Comparison of ENCODE assay signal across 14 cellular contexts in genomic region chr20:45827030-45827652, GRCh38. TPM values are rescaled to one million over a fixed set of nuclear protein-coding genes. Genes with fewer than 3 reads are reported as not detected.
DNase-seq lines count a peak whose midpoint lies in the region; ATAC-seq, FAIRE-seq and TF ChIP-seq lines count a peak whose summit lies in the region.
"Had no signal": no experiment of that assay in that cellular context is flagged by ENCODE, and none has a peak within 500 bp of the region (broad histone marks: within the 10 kb centered on the region; RNA-seq: fewer than 3 reads in every experiment).

TSS of gene TNNC2 (minus strand) at chr20:45827312. CDS start at chr20:45827248, 64 bp downstream.

- no TSS peak for BruUV-seq in K562 (replicated peaks; lab: Mats Ljungman, UMichigan)

- peaks cover 38% of the 10 kb centered on the region for H3K4me1 ChIP-seq in HUES6 (ENCODE audit: control insufficient read depth, insufficient read depth, low read length)
- H3K4me1 ChIP-seq in K562 (replicated peaks in 1 of 2; ENCODE audit: control insufficient read depth in 2 of 2, insufficient read depth in 2 of 2, low read length in 2 of 2) = peaks cover 14 to 32% of the 10 kb centered on the region in 2 experiments; a peak in 4 of 5 replicates
- peaks cover 15% of the 10 kb centered on the region for H3K4me1 ChIP-seq in mesodermal cell (ENCODE audit: control insufficient read depth, insufficient read depth, low read length, poor library complexity, severe bottlenecking)
- peaks cover 17 to 47% (median 30%) of the 10 kb centered on the region in 4 donors for H3K4me1 ChIP-seq in stomach
- H3K4me1 ChIP-seq in breast epithelium = peaks cover 0 to 4% of the 10 kb centered on the region in 2 donors

- H2AFZ ChIP-seq in K562 (ENCODE audit: low read depth, low read length) = peak within 1 kb of the TSS; percentile 53; the same call in 1 of the 2 replicates

- H3K4me3 ChIP-seq in HUES6 (ENCODE audit: low read depth, low read length) = no peak within 1 kb of the TSS
- no peak within 1 kb of the TSS for H3K4me3 ChIP-seq in K562
- no peak within 1 kb of the TSS for H3K4me3 ChIP-seq in mesodermal cell (ENCODE audit: extremely low read depth, insufficient read depth, low read length, poor library complexity, severe bottlenecking)
- H3K4me3 ChIP-seq in stomach = no peak within 1 kb of the TSS
- H3K4me3 ChIP-seq in breast epithelium = no peak within 1 kb of the TSS
- H3K4me3 ChIP-seq: SJSA1 had no signal

- H3K9me3 ChIP-seq in HUES6 (ENCODE audit: control insufficient read depth, insufficient read depth, low read depth, low read length) = no peaks in the 10 kb centered on the region
- H3K9me3 ChIP-seq in K562 (replicated peaks; ENCODE audit: control insufficient read depth, insufficient read depth, low read depth, low read length) = no peaks in the 10 kb centered on the region
- H3K9me3 ChIP-seq in mesodermal cell (ENCODE audit: control insufficient read depth, low read length) = no peaks in the 10 kb centered on the region
- no peaks in the 10 kb centered on the region for H3K9me3 ChIP-seq in stomach
- H3K9me3 ChIP-seq in breast epithelium = no peaks in the 10 kb centered on the region
- H3K9me3 ChIP-seq: SJSA1 had no signal

- H3K9ac ChIP-seq in HUES6 (ENCODE audit: low read length) (peak within 1 kb of the TSS; percentile 12), K562 (ENCODE audit: insufficient read depth in 1 of 2, low read depth in 2 of 2, low read length in 2 of 2) (peak within 1 kb of the TSS in 1 of 2 experiments; percentile 10; a peak in 2 of 4 replicates)

- no peak for ATAC-seq in K562

- H3K79me2 ChIP-seq in K562 (ENCODE audit: control insufficient read depth, insufficient read depth, low read length) = no peaks in the 10 kb centered on the region

- intact Hi-C loops in K562 (cut with micrococcal nuclease) (no loop called here), stomach (cut with DNase I; ENCODE audit: low total_unique reads) (no loop called here), breast epithelium (cut with DNase I; ENCODE audit: low total_unique reads) (no loop called here)

- H4K20me1 ChIP-seq in K562 (replicated peaks; ENCODE audit: control insufficient read depth, insufficient read depth, low read length) = no peaks in the 10 kb centered on the region

- H3K27me3 ChIP-seq in HUES6 (ENCODE audit: control insufficient read depth, insufficient read depth, low read length) (peaks cover 19% of the 10 kb centered on the region), K562 (ENCODE audit: control insufficient read depth in 2 of 2, insufficient read depth in 2 of 2, low read length in 2 of 2) (peaks cover 0 to 4% of the 10 kb centered on the region in 2 experiments; a peak in 1 of 5 replicates), stomach (peaks cover 0 to 28% (median 22%) of the 10 kb centered on the region in 3 donors), breast epithelium (peaks cover 0 to 17% of the 10 kb centered on the region in 2 donors)

- no peak for FAIRE-seq in K562 (lab: Jason Lieb, UNC)
- FAIRE-seq: TTC549 had no signal

- WGBS in K562 (ENCODE audit: insufficient coverage, low coverage, missing lambda C conversion rate) = 41% methylated on average over 8 of the region's 8 CpGs
- WGBS in mesodermal cell (ENCODE audit: insufficient coverage in 2 of 2), 2 experiments = 88 to 98% methylated on average over 5 to 7 of the region's 8 CpGs
- WGBS in stomach, 5 donors = 80 to 88% (median 85%) methylated on average over 8 of the region's 8 CpGs

- POLR2A ChIA-PET in K562 (lab: Yijun Ruan, JAX) = interaction anchor here (0.6 to 0.7 kb wide), 3 partner anchors 63 to 125 kb away, joined by 3 read pairs; no protein-coding TSS in a partner anchor

- in situ Hi-C loops in K562 (cut with MboI) = no loop called here

- TF ChIP-seq EP300 in K562 (IDR thresholded peaks at IDR 0.05; ENCODE audit: low read length) = no peak
- TF ChIP-seq EP300 in stomach (IDR thresholded peaks at IDR 0.05) = no peak

- TF ChIP-seq POLR2A in K562 (conservative IDR thresholded peaks at IDR 0.05) (no peak), stomach (IDR thresholded peaks at IDR 0.05) (no peak), breast epithelium (IDR thresholded peaks at IDR 0.05) (no peak)

- TF ChIP-seq RAD21 in K562 (CRISPR knock-in tag; conservative IDR thresholded peaks at IDR 0.05 in 1 of 2, IDR thresholded peaks at IDR 0.05 in 1 of 2) = no peak

- no peaks in the 10 kb centered on the region for H3K36me3 ChIP-seq in HUES6 (ENCODE audit: control insufficient read depth, insufficient read depth, low read length)
- no peaks in the 10 kb centered on the region for H3K36me3 ChIP-seq in K562 (ENCODE audit: control insufficient read depth, insufficient read depth, low read length)
- no peaks in the 10 kb centered on the region for H3K36me3 ChIP-seq in mesodermal cell (ENCODE audit: control insufficient read depth, insufficient read depth, low read length)
- no peaks in the 10 kb centered on the region for H3K36me3 ChIP-seq in stomach
- no peaks in the 10 kb centered on the region for H3K36me3 ChIP-seq in breast epithelium
- H3K36me3 ChIP-seq: SJSA1 had no signal

- TF ChIP-seq CTCF in K562 (IDR thresholded peaks at IDR 0.05 in 2 of 3, conservative IDR thresholded peaks at IDR 0.05 in 1 of 3; ENCODE audit: insufficient read depth in 2 of 3, low read depth in 1 of 3, low read length in 3 of 3) = no peak
- no peak for TF ChIP-seq CTCF in stomach (IDR thresholded peaks at IDR 0.05)
- TF ChIP-seq CTCF in breast epithelium (IDR thresholded peaks at IDR 0.05) = no peak

- CTCF ChIA-PET in K562 (lab: Yijun Ruan, JAX; ENCODE audit: low intra/inter-chr PET ratio) = no interaction called here

- no peak within 1 kb of the TSS for H3K4me2 ChIP-seq in K562 (ENCODE audit: insufficient read depth, low read length)

- no peaks in the 10 kb centered on the region for H3K9me1 ChIP-seq in K562 (ENCODE audit: control insufficient read depth, insufficient read depth, low read length)

- H3K27ac ChIP-seq in HUES6 (ENCODE audit: low read depth, low read length) (no peak within 1 kb of the TSS), K562 (ENCODE audit: extremely low read depth, low read depth, low read length) (no peak within 1 kb of the TSS), mesodermal cell (ENCODE audit: low read depth, low read length, severe bottlenecking) (peak within 1 kb of the TSS; percentile 74), stomach (peak within 1 kb of the TSS in 4 of 5 donors; percentile 24 to 75 (median 52)), breast epithelium (peak within 1 kb of the TSS in 1 of 2 donors; percentile 63)
- H3K27ac ChIP-seq: SJSA1 had no signal

- DNase-seq in K562 (ENCODE audit: extremely low read depth in 1 of 4, low spot score in 3 of 4) = no peak
- no peak for DNase-seq in stomach
- DNase-seq in breast epithelium (ENCODE audit: low spot score in 2 of 2) = no peak
- DNase-seq in stimulated activated CD4-positive, alpha-beta T cell treated with anti-CD3 and anti-CD28 coated beads, Interleukin-4, amount 100 ng/mL, for 4 hours = no peak
- DNase-seq in stimulated activated CD4-positive, alpha-beta T cell treated with anti-CD3 and anti-CD28 coated beads, Interleukin-2, amount 100 ng/mL, for 24 hours = no peak
- no peak for DNase-seq in kidney glomerular epithelial cell (lab: John Stamatoyannopoulos, UW)
- DNase-seq: activated CD4-positive, alpha-beta T cell treated with anti-CD3 and anti-CD28 coated beads, Interleukin-2, amount 50 U/mL, for 48 hours; amniotic stem cell; NCI-H1092; stimulated activated naive CD4-positive, alpha-beta T cell treated with Interleukin-2 at 50 U/mL for 16 hours had no signal

TF ChIP-seq in K562, 482 proteins besides CTCF, POLR2A, EP300 and RAD21:
- no peak for TF ChIP-seq PHB2 (IDR thresholded peaks at IDR 0.05; ENCODE audit: low read depth)

RNA-seq across cellular contexts. Expression of gene TNNC2, which starts in this region (rescaled TPM):
- total RNA-seq in K562 (2011; cell fraction: chromatin; rRNA removed; ENCODE audit: low replicate concordance) = not detected in 2 replicates
- not detected in 2 replicates for total RNA-seq in K562 (2011; cell fraction: nucleolus; rRNA removed)
- not detected in 2 replicates for total RNA-seq in K562 (2011; cell fraction: nucleoplasm; rRNA removed)
- total RNA-seq in K562 (2014; rRNA removed) (not detected in 2 replicates), K562 (2014; rRNA removed; fragmentation: Illumina TruSeq; extraction: Trizol) (not detected in 2 replicates), K562 (2015; rRNA removed; fragmentation: Illumina TruSeq; extraction: Trizol) (not detected in 2 replicates), K562 (2021) (not detected in 2 replicates), stomach (1 to 10 TPM in 1 of 5 donors, not detected in 4; 4.9 TPM), breast epithelium (1 to 10 TPM; 2.0 to 4.8 (median 2.6) TPM)
- polyA plus RNA-seq in K562 (2011; rRNA removed) (not detected in 2 replicates), K562 (2014; fragmentation: Illumina TruSeq; extraction: Trizol) (not detected in 2 replicates), K562 (2014; fragmentation: Nextera tagmentation; extraction: Ambion mirVana) (not detected), K562 (2014; rRNA removed) (not detected in 2 replicates), stomach (10 to 100 TPM in 1 of 3 donors, 1 to 10 TPM in 1, not detected in 1; 3.0 to 12.4 TPM)
- not detected in 2 replicates for polyA plus RNA-seq in K562 (2011; cell fraction: cytosol; rRNA removed)
- 0.21 TPM in 1 of 2 replicates, not detected in the other for polyA plus RNA-seq in K562 (2011; cell fraction: nucleus; rRNA removed)
- polyA plus RNA-seq in K562 (2012) = 0.12 TPM in 1 of 2 replicates, not detected in the other
- not detected in 2 replicates for polyA minus RNA-seq in K562 (2011; rRNA and poly(A)+ RNA removed)
- polyA minus RNA-seq in K562 (2011; cell fraction: cytosol; rRNA and poly(A)+ RNA removed) = not detected in 2 replicates
- polyA minus RNA-seq in K562 (2011; cell fraction: nucleus; rRNA and poly(A)+ RNA removed) = not detected in 2 replicates
- not detected for polyA plus RNA-seq in mesodermal cell (2013, experiment 1 of 2)
- not detected for polyA plus RNA-seq in mesodermal cell (2013, experiment 2 of 2)
- total RNA-seq: SJSA1 had no signal

Comparison
In these comparisons a context has a peak if more than half of its experiments do, and no peak if none do; other contexts are left out.
1. H3K27ac ChIP-seq: peak in mesodermal cell (single experiment) and stomach (4 of 5); none in HUES6 (single experiment) and K562 (single experiment).